8 cellular contexts compared by ENCODE assay signal in genomic region chr1:185315364-185316108, GRCh38. TPM values are rescaled to one million over a fixed set of nuclear protein-coding genes. Genes with fewer than 3 reads are reported as not detected.
A peak's percentile ranks its signal among the peaks of the same experiment; 100 is the strongest.
DNase-seq lines count a peak whose midpoint lies in the region; ATAC-seq and TF ChIP-seq lines count a peak whose summit lies in the region.

No MANE protein-coding gene starts in this region.

- no peaks in the 10 kb centered on the region for H3K27me3 Mint-ChIP-seq in activated CD4-positive, alpha-beta T cell treated with anti-CD3 and anti-CD28 coated beads, Interleukin-2, amount 10 ng/mL, durations not matched to agents 24 days and 14 days

- H3K36me3 Mint-ChIP-seq in activated CD4-positive, alpha-beta T cell treated with anti-CD3 and anti-CD28 coated beads, Interleukin-2, amount 10 ng/mL, durations not matched to agents 24 days and 14 days (ENCODE audit: low read depth), result peaks cover 41% of the 10 kb centered on the region

- H3K27me3 ChIP-seq in body of pancreas (no peaks in the 10 kb centered on the region), vagina (no peaks in the 10 kb centered on the region)

- DNase-seq in activated CD4-positive, alpha-beta T cell treated with anti-CD3 and anti-CD28 coated beads, Interleukin-2, amount 10 ng/mL, durations not matched to agents 24 days and 14 days, result peak; percentile 73
- DNase-seq in activated CD4-positive, alpha-beta T cell treated with anti-CD3 and anti-CD28 coated beads, Interleukin-2, amount 50 U/mL, for 48 hours, result no peak
- DNase-seq in NCI-H146 treated with DMSO at 0.1 percent for 48 hours (lab: John Stamatoyannopoulos, UW; ENCODE audit: unreplicated experiment), result peak; percentile 17
- peak; percentile 37 to 74 (median 48) for DNase-seq in body of pancreas
- DNase-seq in medulla oblongata (ENCODE audit: extremely low spot score), result peak; percentile 23
- DNase-seq in vagina (ENCODE audit: extremely low spot score in 2 of 2), result no peak
- DNase-seq in NCI-H2107 (lab: John Stamatoyannopoulos, UW), result no peak
- DNase-seq in AG08396 (ENCODE audit: low spot score), result no peak

- TF ChIP-seq CTCF in body of pancreas (IDR thresholded peaks at IDR 0.05) (no peak), vagina (IDR thresholded peaks at IDR 0.05) (no peak)

- peaks cover 53% of the 10 kb centered on the region for H3K4me1 ChIP-seq in body of pancreas
- peaks cover 65% of the 10 kb centered on the region for H3K4me1 ChIP-seq in vagina

- peak overlapping the region; percentile 95 for H3K4me3 Mint-ChIP-seq in activated CD4-positive, alpha-beta T cell treated with anti-CD3 and anti-CD28 coated beads, Interleukin-2, amount 10 ng/mL, durations not matched to agents 24 days and 14 days

- H3K4me3 ChIP-seq in body of pancreas (peak overlapping the region; percentile 92 to 96), vagina (peak overlapping the region; percentile 89 to 94)

- peak overlapping the region; percentile 92 to 99 (median 96) for H3K27ac ChIP-seq in body of pancreas
- peak overlapping the region; percentile 97 for H3K27ac ChIP-seq in vagina

- H3K27ac Mint-ChIP-seq in activated CD4-positive, alpha-beta T cell treated with anti-CD3 and anti-CD28 coated beads, Interleukin-2, amount 10 ng/mL, durations not matched to agents 24 days and 14 days, result peak overlapping the region; percentile 95

- H3K9me3 ChIP-seq in body of pancreas, result no peaks in the 10 kb centered on the region
- H3K9me3 ChIP-seq in vagina, result no peaks in the 10 kb centered on the region

- WGBS in body of pancreas, 2 donors, result 3 to 4% methylated on average over 8 of the region's 8 CpGs

- H3K36me3 ChIP-seq in body of pancreas (replicated peaks in 1 of 2; ENCODE audit: insufficient read depth in 1 of 2, low read depth in 2 of 2) (no peaks in the 10 kb centered on the region), vagina (no peaks in the 10 kb centered on the region)

- peaks cover 51% of the 10 kb centered on the region for H3K4me1 Mint-ChIP-seq in activated CD4-positive, alpha-beta T cell treated with anti-CD3 and anti-CD28 coated beads, Interleukin-2, amount 10 ng/mL, durations not matched to agents 24 days and 14 days

- intact Hi-C loops in activated CD4-positive, alpha-beta T cell treated with anti-CD3 and anti-CD28 coated beads, Interleukin-2, amount 10 ng/mL, durations not matched to agents 24 days and 14 days (cut with micrococcal nuclease), result loop anchor here (1.0 to 5.0 kb wide), 2 partner anchors 158 to 423 kb away; partner anchors contain the start of gene SWT1
- intact Hi-C loops in body of pancreas (cut with DNase I), result no loop called here
- intact Hi-C loops in vagina (cut with DNase I), result no loop called here

- no peak for ATAC-seq in body of pancreas

- TF ChIP-seq POLR2A in body of pancreas (IDR thresholded peaks at IDR 0.05) (no peak), vagina (IDR thresholded peaks at IDR 0.05) (no peak)

- H3K9me3 Mint-ChIP-seq in activated CD4-positive, alpha-beta T cell treated with anti-CD3 and anti-CD28 coated beads, Interleukin-2, amount 10 ng/mL, durations not matched to agents 24 days and 14 days, result peaks cover 1% of the 10 kb centered on the region

RNA-seq across cellular contexts. Expression of gene IVNS1ABP, which starts 1.5 kb away (rescaled TPM):
- 186 and 187 TPM in 2 replicates for total RNA-seq in activated CD4-positive, alpha-beta T cell treated with anti-CD3 and anti-CD28 coated beads, Interleukin-2, amount 10 ng/mL, durations not matched to agents 24 days and 14 days
- 10 to 100 TPM; 33.6 to 43.8 TPM for total RNA-seq in body of pancreas
- 125 TPM for total RNA-seq in vagina

Comparison
In these comparisons a context has a peak if more than half of its experiments do, and no peak if none do; other contexts are left out.
1. DNase-seq: peak in activated CD4-positive, alpha-beta T cell treated with anti-CD3 and anti-CD28 coated beads, Interleukin-2, amount 10 ng/mL, durations not matched to agents 24 days and 14 days (single experiment), NCI-H146 treated with DMSO at 0.1 percent for 48 hours (single experiment), body of pancreas (4 of 4) and medulla oblongata (single experiment); none in activated CD4-positive, alpha-beta T cell treated with anti-CD3 and anti-CD28 coated beads, Interleukin-2, amount 50 U/mL, for 48 hours (0 of 2), vagina (0 of 2), NCI-H2107 (single experiment) and AG08396 (single experiment).